In the genomic region with DNA sequence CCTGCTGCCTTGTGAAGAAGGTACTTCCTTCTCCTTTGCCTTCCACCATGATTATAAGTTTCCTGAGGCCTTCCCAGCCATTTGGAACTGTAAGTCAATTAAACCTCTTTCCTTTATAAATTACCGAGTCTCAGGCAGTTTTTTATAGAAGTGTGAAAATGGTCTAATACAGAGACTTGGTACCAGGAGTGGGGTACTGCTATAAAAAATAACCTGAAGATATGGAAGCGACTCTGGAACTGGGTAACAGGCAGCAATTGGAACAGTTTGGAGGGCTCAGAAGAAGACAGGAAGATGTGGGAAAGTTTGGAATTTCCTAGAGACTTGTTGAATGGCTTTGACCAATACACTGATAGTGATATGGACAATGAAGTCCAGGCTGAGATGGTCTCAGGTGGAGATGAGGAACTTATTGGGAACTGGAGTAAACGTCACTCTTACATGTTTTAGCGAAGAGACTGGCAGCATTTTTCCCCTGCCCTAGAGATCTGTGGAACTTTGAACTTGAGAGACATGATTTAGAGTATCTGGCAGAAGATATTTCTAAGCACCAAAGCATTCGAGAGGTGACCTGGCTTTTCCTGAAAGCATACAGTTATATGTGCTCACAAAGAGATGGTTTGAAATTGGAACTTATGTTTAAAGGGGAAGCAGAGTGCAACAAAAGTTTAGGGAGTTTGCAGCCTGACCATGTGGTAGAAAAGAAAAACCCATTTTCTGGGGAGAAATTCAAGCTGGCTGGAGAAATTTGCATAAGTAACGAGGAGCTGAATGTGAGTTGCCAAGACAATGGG, we compare ENCODE assay signal across 1 cellular context. TPM values are rescaled to one million over a fixed set of nuclear protein-coding genes. Genes with fewer than 3 reads are reported as not detected.
"Had no signal": no experiment of that assay in that cellular context is flagged by ENCODE, and none has a peak within 500 bp of the region (broad histone marks: within the 10 kb centered on the region; RNA-seq: fewer than 3 reads in every experiment).

No MANE protein-coding gene starts in this region.

RNA-seq across cellular contexts. Expression of a gene that starts 50.6 kb away (rescaled TPM):
- total RNA-seq: natural killer cell had no signal
